Comparison of ENCODE assay signal across 1 cellular context in the genomic region with DNA sequence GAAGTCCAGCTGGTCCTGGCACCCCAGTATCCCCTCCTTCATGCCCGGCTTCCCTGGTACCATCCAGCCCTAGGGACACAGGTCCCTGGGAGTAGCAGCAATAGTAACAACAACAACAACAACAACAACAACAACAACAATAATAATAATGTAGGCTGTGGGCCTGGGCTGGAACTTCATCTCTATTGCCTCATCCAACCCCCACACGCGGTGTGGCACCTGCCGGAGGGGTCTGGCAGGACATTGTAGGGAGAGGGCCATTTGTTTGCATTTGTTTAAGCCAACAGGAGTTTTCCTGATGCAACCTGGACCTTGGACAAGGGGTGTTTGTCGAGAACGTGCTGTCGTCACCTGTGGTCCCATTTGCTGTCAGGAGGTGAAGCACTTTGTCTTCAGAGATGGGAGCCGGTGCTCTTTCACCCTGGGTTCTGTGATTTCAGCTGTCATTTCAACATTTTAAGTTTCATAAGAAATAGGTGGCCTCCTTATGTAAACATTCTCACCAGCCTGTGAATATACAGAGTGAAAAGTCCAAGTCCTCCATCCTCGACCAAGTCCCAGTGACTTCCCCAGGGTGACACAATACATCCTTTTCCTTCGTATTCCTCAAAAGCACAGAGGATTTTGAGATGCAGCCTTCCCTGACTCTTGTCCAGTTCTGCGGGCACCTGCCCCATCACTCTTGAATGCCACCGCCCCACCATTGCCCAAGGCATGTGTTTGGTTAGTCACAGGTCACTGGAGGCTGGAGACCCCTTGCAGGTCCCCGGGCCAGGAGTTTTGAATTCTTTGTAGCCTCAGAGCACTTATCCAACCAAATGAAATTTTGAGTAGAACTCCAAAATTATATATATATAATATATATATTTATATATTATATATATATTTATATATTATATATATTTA.
TF ChIP-seq lines count a peak whose summit lies in the region.

No MANE protein-coding gene starts in this region.

TF ChIP-seq in H1, 55 proteins besides CTCF, POLR2A, EP300 and RAD21:
- TF ChIP-seq, protein P1, sequence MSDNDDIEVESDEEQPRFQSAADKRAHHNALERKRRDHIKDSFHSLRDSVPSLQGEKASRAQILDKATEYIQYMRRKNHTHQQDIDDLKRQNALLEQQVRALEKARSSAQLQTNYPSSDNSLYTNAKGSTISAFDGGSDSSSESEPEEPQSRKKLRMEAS (IDR thresholded peaks at IDR 0.05), result peak; percentile 35; the same call in 1 of the 2 replicates
- TF ChIP-seq SP4 (IDR thresholded peaks at IDR 0.05; ENCODE audit: low read length), result no peak
- TF ChIP-seq CEBPB (IDR thresholded peaks at IDR 0.05; ENCODE audit: low read depth, low read length), result peak; percentile 22; the same call in 1 of the 2 replicates
TF ChIP-seq in H1: peak in this region for 2.
